In the genomic region with DNA sequence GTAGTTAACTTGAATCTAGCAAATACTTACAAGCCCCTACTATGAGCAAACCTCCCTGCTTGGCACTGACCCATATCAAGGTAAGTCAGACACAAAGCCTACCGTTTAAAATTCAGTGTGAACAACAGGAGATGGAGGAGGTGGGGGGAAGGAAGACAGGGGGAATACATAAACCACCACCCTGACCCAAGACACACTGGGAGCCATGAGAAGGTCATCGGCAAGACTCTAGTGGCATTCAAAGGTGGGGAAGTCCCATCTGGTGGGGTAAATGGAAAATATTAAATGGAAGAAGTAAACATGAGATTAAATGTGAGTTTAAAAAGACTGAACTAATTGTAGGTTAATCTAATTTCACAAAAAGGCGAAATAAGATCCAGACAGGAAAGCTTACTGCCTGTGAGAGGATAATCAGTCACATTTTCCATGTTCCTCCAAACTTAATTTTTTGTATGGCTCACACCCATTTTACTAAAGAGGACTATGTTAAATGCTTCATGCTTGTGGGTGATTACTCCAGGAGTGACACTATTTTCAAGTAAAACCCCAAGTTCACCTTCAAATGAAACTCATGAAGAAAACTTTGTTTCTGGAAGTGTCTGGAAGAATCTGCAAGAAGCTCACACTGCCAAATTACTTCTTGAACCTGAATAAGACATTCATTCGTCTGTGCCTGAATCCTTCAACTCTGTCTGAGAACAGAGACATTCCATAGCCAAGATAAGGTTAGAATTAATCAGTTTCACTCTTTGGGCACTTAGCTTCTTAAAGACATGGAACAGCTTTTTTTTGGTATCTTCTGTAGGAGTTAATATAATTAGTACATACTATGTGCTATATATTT, we compare ENCODE assay signal across 10 cellular contexts. TPM values are rescaled to one million over a fixed set of nuclear protein-coding genes. Genes with fewer than 3 reads are reported as not detected.
DNase-seq lines count a peak whose midpoint lies in the region; ATAC-seq and TF ChIP-seq lines count a peak whose summit lies in the region.
"Had no signal": no experiment of that assay in that cellular context is flagged by ENCODE, and none has a peak within 500 bp of the region (broad histone marks: within the 10 kb centered on the region; RNA-seq: fewer than 3 reads in every experiment).

No MANE protein-coding gene starts in this region.

- H3K27ac Mint-ChIP-seq in osteocyte (ENCODE audit: unreplicated experiment): peak overlapping the region; percentile 99
- H3K27ac Mint-ChIP-seq in T-helper 17 cell: no peak overlapping the region

- no peaks in the 10 kb centered on the region for H3K27me3 ChIP-seq in BLaER1 treated with 17β-estradiol and CSF1 and Interleukin-3, amounts not matched to agents 10 nM and 100 nM
- no peaks in the 10 kb centered on the region for H3K27me3 ChIP-seq in Peyer's patch

- H3K36me3 Mint-ChIP-seq in osteocyte (ENCODE audit: unreplicated experiment) (peaks cover 21% of the 10 kb centered on the region), T-helper 17 cell (ENCODE audit: low read depth) (no peaks in the 10 kb centered on the region)

- H3K4me1 Mint-ChIP-seq in osteocyte (ENCODE audit: unreplicated experiment): peaks cover 79% of the 10 kb centered on the region
- peaks cover 19% of the 10 kb centered on the region for H3K4me1 Mint-ChIP-seq in T-helper 17 cell

- H3K36me3 ChIP-seq in BLaER1 treated with 17β-estradiol and CSF1 and Interleukin-3, amounts not matched to agents 10 nM and 100 nM: peaks cover 57 to 100% (median 90%) of the 10 kb centered on the region in 11 experiments
- peaks cover 0 to 8% (median 0%) of the 10 kb centered on the region in 3 donors for H3K36me3 ChIP-seq in Peyer's patch

- no peak for DNase-seq in Peyer's patch
- DNase-seq in epithelial cell of prostate (ENCODE audit: low read depth, low spot score): no peak
- DNase-seq in osteocyte (ENCODE audit: extremely low spot score, unreplicated experiment): no peak
- no peak for DNase-seq in iPS-NIHi11 (ENCODE audit: low spot score)
- DNase-seq in T-helper 17 cell: no peak
- DNase-seq in NCI-H2227 treated with DMSO at 0.1 percent for 48 hours (lab: John Stamatoyannopoulos, UW): no peak
- no peak for DNase-seq in SIG-M5 treated with dmso at 0.1 percent for 504 hours (lab: John Stamatoyannopoulos, UW; ENCODE audit: unreplicated experiment)
- DNase-seq: DND-41, NCI-H524 treated with DMSO at 0.1 percent for 48 hours had no signal

- H3K9me3 Mint-ChIP-seq in osteocyte (ENCODE audit: unreplicated experiment): no peaks in the 10 kb centered on the region

- no peak for TF ChIP-seq POLR2A in Peyer's patch (IDR thresholded peaks at IDR 0.05)

- H3K9me3 ChIP-seq in BLaER1 treated with 17β-estradiol and CSF1 and Interleukin-3, amounts not matched to agents 10 nM and 100 nM (replicated peaks in 1 of 11): no peaks in the 10 kb centered on the region
- H3K9me3 ChIP-seq in Peyer's patch (no peaks in the 10 kb centered on the region), T-helper 17 cell (ENCODE audit: control insufficient read depth, low read length, poor library complexity, severe bottlenecking) (no peaks in the 10 kb centered on the region)

- H3K9ac ChIP-seq in BLaER1 treated with 17β-estradiol and CSF1 and Interleukin-3, amounts not matched to agents 10 nM and 100 nM: no peak overlapping the region

- TF ChIP-seq CTCF in Peyer's patch (IDR thresholded peaks at IDR 0.05) (no peak), osteocyte (IDR thresholded peaks at IDR 0.05) (no peak)

- H3K27ac ChIP-seq in BLaER1 treated with 17β-estradiol and CSF1 and Interleukin-3, amounts not matched to agents 10 nM and 100 nM: peak overlapping the region in 6 of 11 experiments; percentile 5 to 50 (median 30); a peak in 10 of 22 replicates
- H3K27ac ChIP-seq in Peyer's patch (peak overlapping the region; percentile 38 to 72 (median 46)), epithelial cell of prostate (peak overlapping the region; percentile 67)

- peaks cover 0 to 43% (median 28%) of the 10 kb centered on the region in 10 experiments; a peak in 17 of 20 replicates for H3K4me1 ChIP-seq in BLaER1 treated with 17β-estradiol and CSF1 and Interleukin-3, amounts not matched to agents 10 nM and 100 nM
- peaks cover 0 to 46% (median 5%) of the 10 kb centered on the region in 4 donors for H3K4me1 ChIP-seq in Peyer's patch

- H3K4me2 ChIP-seq in BLaER1 treated with 17β-estradiol and CSF1 and Interleukin-3, amounts not matched to agents 10 nM and 100 nM: peak overlapping the region in 8 of 11 experiments; percentile 25 to 78 (median 63); a peak in 17 of 22 replicates

- H3K4me3 Mint-ChIP-seq in osteocyte (ENCODE audit: unreplicated experiment): no peak overlapping the region
- H3K4me3 Mint-ChIP-seq in T-helper 17 cell: no peak overlapping the region

- no peak for ATAC-seq in T-helper 17 cell

- H3K4me3 ChIP-seq in BLaER1 treated with 17β-estradiol and CSF1 and Interleukin-3, amounts not matched to agents 10 nM and 100 nM: no peak overlapping the region
- H3K4me3 ChIP-seq in Peyer's patch: no peak overlapping the region

- H4K20me1 ChIP-seq in BLaER1 treated with 17β-estradiol and CSF1 and Interleukin-3, amounts not matched to agents 10 nM and 100 nM: peaks cover 15 to 87% (median 60%) of the 10 kb centered on the region in 11 experiments; a peak in 18 of 22 replicates

- H3K27me3 Mint-ChIP-seq in osteocyte (ENCODE audit: unreplicated experiment) (no peaks in the 10 kb centered on the region), T-helper 17 cell (no peaks in the 10 kb centered on the region)

RNA-seq across cellular contexts. Expression of a gene that starts 51.7 kb away (rescaled TPM):
- total RNA-seq in Peyer's patch (10 to 100 TPM; 24.7 to 29.7 (median 28.2) TPM), osteocyte (86.6 and 86.7 TPM in 2 replicates), T-helper 17 cell (10 to 100 TPM; 54.5 to 72.2 TPM)
